ENCODE assay signal across 20 cellular contexts in the genomic region with DNA sequence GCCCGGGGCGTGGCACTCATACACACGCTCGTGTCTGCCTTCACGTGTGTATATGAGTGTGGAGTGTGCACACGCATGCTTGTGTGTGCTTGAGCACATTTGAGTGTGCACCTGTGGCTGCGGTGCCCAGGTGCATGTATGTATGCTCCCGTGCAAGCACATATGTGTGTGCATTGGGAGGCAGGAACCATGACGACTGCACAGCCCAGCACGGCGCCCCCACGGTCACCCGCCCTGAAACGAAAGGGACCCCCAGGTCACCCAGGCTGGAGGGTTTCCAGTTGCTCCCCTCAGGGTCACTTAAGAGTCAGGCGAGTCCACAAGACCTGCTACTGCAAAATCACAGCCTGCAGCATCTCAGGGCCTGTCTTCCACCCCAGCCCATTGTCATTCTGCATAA.
"Had no signal": no experiment of that assay in that cellular context is flagged by ENCODE, and none has a peak within 500 bp of the region (broad histone marks: within the 10 kb centered on the region; RNA-seq: fewer than 3 reads in every experiment).

No MANE protein-coding gene starts in this region.

- H3K4me1 ChIP-seq: breast epithelium, gastrocnemius medialis, thyroid gland, uterus had no signal

- ATAC-seq: esophagus mucosa; gastrocnemius medialis; left colon; stimulated activated naive B cell treated with anti-CD40 and anti-IgM and Interleukin-4, amounts not matched to agents 10 μg/mL and 1 μg/mL and 100 μg/mL, for 72 hours had no signal

- H3K27me3 ChIP-seq: thyroid gland, uterus had no signal

- H3K4me3 Mint-ChIP-seq: activated T-helper 1 cell treated with anti-CD3 and anti-CD28 coated beads, Interleukin-12 subunit alpha, Interleukin-12 subunit beta, Interleukin-2, Interleukin-4 antibody, amounts not matched to agents 30 ng/mL and 10 ng/mL and 1 ng/mL, durations not matched to agents 14 hours and 24 hours and 36 hours; dendritic cell treated with granulocyte-macrophage colony-stimulating factor and Interleukin-4, amounts not matched to agents 40 ng/mL and 50 ng/mL, for 4 days; neural crest cell; stimulated activated naive B cell treated with anti-CD40 and anti-IgM and Interleukin-4, amounts not matched to agents 10 μg/mL and 1 μg/mL and 100 μg/mL, for 72 hours had no signal

- H3K4me3 ChIP-seq: breast epithelium, gastrocnemius medialis, thyroid gland, uterus had no signal

- DNase-seq: activated CD4-positive, alpha-beta T cell treated with anti-CD3 and anti-CD28 coated beads, Interleukin-2, amount 50 U/mL, for 1 hour; activated CD4-positive, CD25-positive, alpha-beta regulatory T cell treated with anti-CD3 and anti-CD28 coated beads, Interleukin-2, amount 50 U/mL, for 72 hours; activated CD8-positive, alpha-beta memory T cell treated with anti-CD3 and anti-CD28 coated beads for 24 hours; activated naive CD4-positive, alpha-beta T cell; effector CD8-positive, alpha-beta T cell; gastrocnemius medialis; left colon; mammary epithelial cell; midbrain; stimulated activated naive B cell treated with anti-CD40 and anti-IgM and Interleukin-4, amounts not matched to agents 10 μg/mL and 1 μg/mL and 100 μg/mL, for 72 hours; SW 1271; T-helper 2 cell; thyroid gland; uterus had no signal

- H3K9me3 Mint-ChIP-seq: activated T-helper 1 cell treated with anti-CD3 and anti-CD28 coated beads, Interleukin-12 subunit alpha, Interleukin-12 subunit beta, Interleukin-2, Interleukin-4 antibody, amounts not matched to agents 30 ng/mL and 10 ng/mL and 1 ng/mL, durations not matched to agents 14 hours and 24 hours and 36 hours; dendritic cell treated with granulocyte-macrophage colony-stimulating factor and Interleukin-4, amounts not matched to agents 40 ng/mL and 50 ng/mL, for 4 days; neural crest cell; stimulated activated naive B cell treated with anti-CD40 and anti-IgM and Interleukin-4, amounts not matched to agents 10 μg/mL and 1 μg/mL and 100 μg/mL, for 72 hours had no signal

- H3K36me3 ChIP-seq: breast epithelium, gastrocnemius medialis, thyroid gland, uterus had no signal

- H3K27ac ChIP-seq: breast epithelium, gastrocnemius medialis, thyroid gland, uterus, VCaP had no signal

- H3K27ac Mint-ChIP-seq: activated T-helper 1 cell treated with anti-CD3 and anti-CD28 coated beads, Interleukin-12 subunit alpha, Interleukin-12 subunit beta, Interleukin-2, Interleukin-4 antibody, amounts not matched to agents 30 ng/mL and 10 ng/mL and 1 ng/mL, durations not matched to agents 14 hours and 24 hours and 36 hours; dendritic cell treated with granulocyte-macrophage colony-stimulating factor and Interleukin-4, amounts not matched to agents 40 ng/mL and 50 ng/mL, for 4 days; stimulated activated naive B cell treated with anti-CD40 and anti-IgM and Interleukin-4, amounts not matched to agents 10 μg/mL and 1 μg/mL and 100 μg/mL, for 72 hours had no signal

- H3K9me3 ChIP-seq: gastrocnemius medialis, thyroid gland, uterus had no signal

- H3K36me3 Mint-ChIP-seq: stimulated activated naive B cell treated with anti-CD40 and anti-IgM and Interleukin-4, amounts not matched to agents 10 μg/mL and 1 μg/mL and 100 μg/mL, for 72 hours had no signal
